Comparison of ENCODE assay signal across 8 cellular contexts in genomic region chr7:1044189-1045037, GRCh38. TPM values are rescaled to one million over a fixed set of nuclear protein-coding genes. Genes with fewer than 3 reads are reported as not detected.
A peak's percentile ranks its signal among the peaks of the same experiment; 100 is the strongest.
DNase-seq lines count a peak whose midpoint lies in the region; FAIRE-seq and TF ChIP-seq lines count a peak whose summit lies in the region.

GPR146 (plus strand) TSS chr7:1044546; CDS start chr7:1057516, 12,970 bp downstream.

- H3K27ac ChIP-seq in neural progenitor cell (peak within 1 kb of the TSS; percentile 95), stomach smooth muscle (ENCODE audit: low read length) (peak within 1 kb of the TSS; percentile 89)

- H3K4me1 ChIP-seq in Loucy (ENCODE audit: insufficient read depth, low read length, poor library complexity, severe bottlenecking) (peaks cover 75% of the 10 kb centered on the region), neural progenitor cell (peaks cover 56% of the 10 kb centered on the region), stomach smooth muscle (ENCODE audit: control insufficient read depth, insufficient read depth, low read length) (peaks cover 42% of the 10 kb centered on the region)

- peak; percentile 45 for TF ChIP-seq POLR2A in H54 (IDR thresholded peaks at IDR 0.05; ENCODE audit: low read depth, low read length)

- peak within 1 kb of the TSS; percentile 84 for H3K4me3 ChIP-seq in Loucy (ENCODE audit: low read length, poor library complexity, severe bottlenecking)
- peak within 1 kb of the TSS; percentile 65 for H3K4me3 ChIP-seq in fibroblast of villous mesenchyme (ENCODE audit: low read depth, low read length)
- peak within 1 kb of the TSS; percentile 82 for H3K4me3 ChIP-seq in neural progenitor cell
- peak within 1 kb of the TSS; percentile 69 to 80 for H3K4me3 ChIP-seq in stomach smooth muscle (ENCODE audit: low read length in 2 of 2)

- peak within 1 kb of the TSS; percentile 60 for H2AFZ ChIP-seq in Loucy (ENCODE audit: low read length)
- H2AFZ ChIP-seq in neural progenitor cell (replicated peaks): no peak within 1 kb of the TSS

- H3K9me3 ChIP-seq in Loucy (ENCODE audit: insufficient read depth, low read depth, low read length) (no peaks in the 10 kb centered on the region), neural progenitor cell (ENCODE audit: low read depth) (no peaks in the 10 kb centered on the region), stomach smooth muscle (ENCODE audit: control insufficient read depth in 2 of 2, low read length in 2 of 2) (no peaks in the 10 kb centered on the region)

- H3K36me3 ChIP-seq in Loucy (ENCODE audit: insufficient read depth, low read length) (no peaks in the 10 kb centered on the region), neural progenitor cell (no peaks in the 10 kb centered on the region), stomach smooth muscle (ENCODE audit: control insufficient read depth in 2 of 2, insufficient read depth in 2 of 2, low read length in 2 of 2) (no peaks in the 10 kb centered on the region)

- H3K9me2 ChIP-seq in Loucy (replicated peaks; ENCODE audit: low read depth, low read length): no peaks in the 10 kb centered on the region

- peaks cover 8% of the 10 kb centered on the region; the same call in 1 of the 2 replicates for H3F3A ChIP-seq in Loucy (ENCODE audit: low read depth)
- H3F3A ChIP-seq in neural progenitor cell (ENCODE audit: low read depth): peaks cover 47% of the 10 kb centered on the region

- DNase-seq in H54 (ENCODE audit: insufficient read length, low spot score) (peak; percentile 100), SHP77 (lab: John Stamatoyannopoulos, UW) (peak; percentile 97 to 99), fibroblast of villous mesenchyme (ENCODE audit: low read depth) (peak; percentile 98), neural progenitor cell (ENCODE audit: low spot score) (peak; percentile 99)
- peak; percentile 97 for DNase-seq in activated effector memory CD4-positive, alpha-beta T cell treated with anti-CD3 and anti-CD28 coated beads, Interleukin-2, amount 50 U/mL, for 16 hours

- peak within 1 kb of the TSS; percentile 92 for H3K4me3 Mint-ChIP-seq in neural progenitor cell

- TF ChIP-seq CTCF in Loucy (conservative IDR thresholded peaks at IDR 0.05; ENCODE audit: low read length) (peak; percentile 70), fibroblast of villous mesenchyme (IDR thresholded peaks at IDR 0.05; ENCODE audit: insufficient read depth, low read depth, low read length) (peak; percentile 61), neural progenitor cell (IDR thresholded peaks at IDR 0.05) (peak; percentile 71)

- H3K27me3 ChIP-seq in Loucy (ENCODE audit: insufficient read depth, low read length, poor library complexity, severe bottlenecking) (no peaks in the 10 kb centered on the region), neural progenitor cell (no peaks in the 10 kb centered on the region), stomach smooth muscle (ENCODE audit: control insufficient read depth in 1 of 2, insufficient read depth in 2 of 2, low read length in 2 of 2) (no peaks in the 10 kb centered on the region)

- no peaks in the 10 kb centered on the region for H3K36me3 Mint-ChIP-seq in neural progenitor cell

- FAIRE-seq in G401.6 (lab: Jason Lieb, UNC) (peak; percentile 93), H54 (lab: Jason Lieb, UNC) (peak; percentile 33)

- H4K20me1 ChIP-seq in Loucy (ENCODE audit: insufficient read depth, low read length, poor library complexity, severe bottlenecking) (no peaks in the 10 kb centered on the region), neural progenitor cell (ENCODE audit: low read depth) (peaks cover 39% of the 10 kb centered on the region)

- peak within 1 kb of the TSS; percentile 72 for H3K9ac ChIP-seq in Loucy (ENCODE audit: low read depth, low read length, poor library complexity, severe bottlenecking)
- peak within 1 kb of the TSS; percentile 59 for H3K9ac ChIP-seq in neural progenitor cell
- H3K9ac ChIP-seq in stomach smooth muscle (ENCODE audit: low read length in 2 of 2): peak within 1 kb of the TSS; percentile 68 to 74

- H3K9me3 Mint-ChIP-seq in neural progenitor cell: no peaks in the 10 kb centered on the region

- H3K4me1 Mint-ChIP-seq in neural progenitor cell: peaks cover 75% of the 10 kb centered on the region

- peak within 1 kb of the TSS; percentile 93 for H3K4me2 ChIP-seq in Loucy (ENCODE audit: low read depth, low read length, poor library complexity, severe bottlenecking)
- peak within 1 kb of the TSS; percentile 93 for H3K4me2 ChIP-seq in neural progenitor cell

- peaks cover 42% of the 10 kb centered on the region for H3K79me2 ChIP-seq in Loucy (ENCODE audit: insufficient read depth, low read length)
- H3K79me2 ChIP-seq in neural progenitor cell (ENCODE audit: low read depth): peaks cover 49% of the 10 kb centered on the region

- peaks cover 5% of the 10 kb centered on the region for H3K27me3 Mint-ChIP-seq in neural progenitor cell (ENCODE audit: insufficient read depth, low read depth)

- H3K27ac Mint-ChIP-seq in neural progenitor cell: peak within 1 kb of the TSS; percentile 95

RNA-seq across cellular contexts. Expression of gene GPR146, which starts in this region (rescaled TPM):
- under 0.01 TPM in 1 of 2 replicates, not detected in the other for total RNA-seq in fibroblast of villous mesenchyme
- total RNA-seq in neural progenitor cell (ENCODE audit: low replicate concordance): 0.79 and 3.5 TPM in 2 replicates

Comparison
In these comparisons a context has a peak if more than half of its experiments do, and no peak if none do; other contexts are left out.
1. Peak in every context shown above with its lines: DNase-seq, H3K4me3 ChIP-seq and H3K27ac ChIP-seq.
2. Peak in DNase-seq and H3K4me3 ChIP-seq in fibroblast of villous mesenchyme; RNA of the gene not detected or under 1 TPM.